In the genomic region with DNA sequence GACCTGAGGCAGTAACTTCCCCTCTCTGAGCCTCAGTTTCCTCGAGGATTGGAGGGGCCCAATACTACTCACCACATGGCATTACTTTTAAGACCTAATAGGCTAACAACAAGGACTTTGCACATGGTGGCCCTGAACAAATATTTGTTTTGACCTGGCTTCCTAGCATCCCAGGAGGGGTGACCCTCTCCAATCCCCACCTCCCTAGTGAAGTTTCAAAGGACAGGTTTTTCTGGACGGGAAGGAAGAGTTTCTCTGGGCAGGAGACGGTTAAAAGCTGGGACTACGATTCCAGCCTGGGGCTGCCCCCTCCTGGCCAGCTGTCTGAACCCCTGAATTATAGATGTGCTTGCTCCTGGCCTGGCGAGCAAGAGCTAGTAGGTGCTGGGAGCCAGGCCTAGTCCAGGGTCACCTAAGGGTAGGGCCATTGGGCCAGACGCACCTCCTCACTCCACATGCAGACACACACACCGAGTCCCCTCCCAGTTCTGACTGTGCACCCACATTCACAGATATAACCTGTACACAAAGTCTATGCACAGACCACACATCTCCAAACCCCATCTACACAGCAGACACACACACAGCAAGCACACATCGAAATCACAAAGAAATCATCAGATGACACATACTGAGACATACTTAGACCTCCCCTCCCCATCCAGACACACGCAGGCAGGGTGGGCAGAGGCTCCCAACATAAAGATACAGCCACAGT, we compare ENCODE assay signal across 10 cellular contexts. TPM values are rescaled to one million over a fixed set of nuclear protein-coding genes. Genes with fewer than 3 reads are reported as not detected.
A peak's percentile ranks its signal among the peaks of the same experiment; 100 is the strongest.
DNase-seq lines count a peak whose midpoint lies in the region; ATAC-seq and TF ChIP-seq lines count a peak whose summit lies in the region.
"Had no signal": no experiment of that assay in that cellular context is flagged by ENCODE, and none has a peak within 500 bp of the region (broad histone marks: within the 10 kb centered on the region; RNA-seq: fewer than 3 reads in every experiment).

No MANE protein-coding gene starts in this region.

- CTCF ChIA-PET in IMR-90 (lab: Yijun Ruan, JAX), result no interaction called here

- peak overlapping the region; percentile 47 for H2AFZ ChIP-seq in IMR-90 (replicated peaks; ENCODE audit: low read length, poor library complexity)
- H2AFZ ChIP-seq: parathyroid adenoma had no signal

- H4K8ac ChIP-seq in IMR-90 (ENCODE audit: low read depth in 2 of 2, low read length in 2 of 2), result no peak overlapping the region; a peak in 1 of 4 replicates

- WGBS in IMR-90 (ENCODE audit: extremely low coverage in 2 of 2, insufficient read length in 1 of 2), 2 experiments, result 39% methylated on average over 3 of the region's 9 CpGs; no CpG with 5 or more reads in 1 of the 2 experiments

- no peaks in the 10 kb centered on the region; the same call in none of the 2 replicates for H3K27me3 ChIP-seq in GM06990 (replicated peaks; ENCODE audit: control insufficient read depth, insufficient read depth, low read length)
- H3K27me3 ChIP-seq in IMR-90 (ENCODE audit: control insufficient read depth, insufficient read depth, low read length), result peaks cover 4% of the 10 kb centered on the region; the same call in 1 of the 2 replicates

- H3K27ac ChIP-seq in IMR-90 (ENCODE audit: insufficient read depth, low read length), result no peak overlapping the region
- H3K27ac ChIP-seq: parathyroid adenoma had no signal

- H2BK120ac ChIP-seq in IMR-90 (ENCODE audit: low read depth, low read length), result no peak overlapping the region

- H3K4me1 ChIP-seq in IMR-90 (ENCODE audit: control insufficient read depth, insufficient read depth, low read length), result peaks cover 8% of the 10 kb centered on the region
- H3K4me1 ChIP-seq: parathyroid adenoma had no signal

- H3K4me2 ChIP-seq in IMR-90 (ENCODE audit: low read depth, low read length), result no peak overlapping the region

- H3K27ac Mint-ChIP-seq in natural killer cell, result no peak overlapping the region

- POLR2A ChIA-PET in IMR-90 (lab: Charles Lee; ENCODE audit: unreplicated experiment), result no interaction called here

- H2BK15ac ChIP-seq in IMR-90 (ENCODE audit: low read depth, low read length), result no peak overlapping the region

- peaks cover 3% of the 10 kb centered on the region; the same call in 1 of the 2 replicates for H3K9me1 ChIP-seq in IMR-90 (ENCODE audit: insufficient read depth, low read length)

- dilution Hi-C loops in IMR-90 (cut with HindIII; ENCODE audit: low sequenced_read_pairs, unreplicated experiment), result no loop called here

- peaks cover 71 to 73% of the 10 kb centered on the region in 2 donors for H3K27me3 Mint-ChIP-seq in natural killer cell (ENCODE audit: low read depth in 2 of 2)

- peaks cover 5% of the 10 kb centered on the region for H4K20me1 ChIP-seq in IMR-90 (ENCODE audit: insufficient read depth, low read length)

- H3K36me3 ChIP-seq in GM06990 (ENCODE audit: control insufficient read depth, insufficient read depth, low read length) (no peaks in the 10 kb centered on the region), IMR-90 (ENCODE audit: control insufficient read depth, insufficient read depth, low read length) (peaks cover 4% of the 10 kb centered on the region; the same call in 1 of the 2 replicates)

- no peak overlapping the region for H4K91ac ChIP-seq in IMR-90 (ENCODE audit: insufficient read depth, low read depth, low read length)

- no peak overlapping the region for H2AK5ac ChIP-seq in IMR-90 (ENCODE audit: low read depth, low read length)

- BruUV-seq in IMR-90 (replicated peaks; lab: Mats Ljungman, UMichigan), result no TSS peak

- ATAC-seq in IMR-90 (ENCODE audit: low read depth) (no peak), natural killer cell (no peak)

- H3K9me3 ChIP-seq in IMR-90 (ENCODE audit: control insufficient read depth, insufficient read depth, low read length), result peaks cover 3% of the 10 kb centered on the region; the same call in 1 of the 2 replicates

- H3K36me3 Mint-ChIP-seq in natural killer cell, result no peaks in the 10 kb centered on the region

- no peak overlapping the region for H2BK20ac ChIP-seq in IMR-90 (ENCODE audit: low read depth, low read length)

- no peak overlapping the region for H2BK5ac ChIP-seq in IMR-90 (ENCODE audit: low read depth, low read length, poor library complexity, severe bottlenecking)

- DNase-seq in GM06990 (ENCODE audit: extremely low read depth, insufficient read length) (no peak), IMR-90 (no peak), astrocyte of the spinal cord (ENCODE audit: low read depth, low spot score) (no peak), natural killer cell (no peak), AG08395 (ENCODE audit: low spot score) (no peak), AG08396 (ENCODE audit: low spot score) (no peak)
- DNase-seq in stimulated activated CD4-positive, alpha-beta T cell treated with anti-CD3 and anti-CD28 coated beads, Interleukin-4, amount 100 ng/mL, for 1 hour, result no peak
- DNase-seq: activated CD4-positive, CD25-positive, alpha-beta regulatory T cell; NCI-H2171 had no signal

- peak; percentile 21; the same call in 1 of the 2 replicates for TF ChIP-seq RAD21 in IMR-90 (IDR thresholded peaks at IDR 0.05; ENCODE audit: low read length)

- H3K9ac ChIP-seq in IMR-90 (ENCODE audit: low read depth, low read length), result no peak overlapping the region
- H3K9ac ChIP-seq: parathyroid adenoma had no signal

- H4K5ac ChIP-seq in IMR-90 (ENCODE audit: low read depth, low read length), result no peak overlapping the region

- no peaks in the 10 kb centered on the region for H3K9me3 Mint-ChIP-seq in natural killer cell

- no peak overlapping the region; the same call in 1 of the 2 replicates for H3K23ac ChIP-seq in IMR-90 (ENCODE audit: low read depth, low read length)

- H3K14ac ChIP-seq in IMR-90 (replicated peaks; ENCODE audit: low read depth, low read length), result no peak overlapping the region

- H3K4me3 ChIP-seq in GM06990 (replicated peaks; ENCODE audit: low read depth, low read length) (no peak overlapping the region), IMR-90 (ENCODE audit: insufficient read depth, low read depth, low read length) (no peak overlapping the region), astrocyte of the spinal cord (ENCODE audit: low read depth, low read length) (no peak overlapping the region)

- H3K79me1 ChIP-seq in IMR-90 (ENCODE audit: low read depth in 1 of 2, low read length in 2 of 2), result peaks cover 3 to 13% of the 10 kb centered on the region in 2 experiments; a peak in 3 of 4 replicates

- peak overlapping the region; percentile 7 for H3K4me3 Mint-ChIP-seq in natural killer cell

- no peak for TF ChIP-seq POLR2A in IMR-90 (IDR thresholded peaks at IDR 0.05; ENCODE audit: low read depth, low read length)

- H3K4ac ChIP-seq in IMR-90 (ENCODE audit: low read depth, low read length), result no peak overlapping the region; the same call in 1 of the 2 replicates

- peaks cover 32 to 40% of the 10 kb centered on the region in 2 donors for H3K4me1 Mint-ChIP-seq in natural killer cell

- no peak overlapping the region for H3K18ac ChIP-seq in IMR-90 (ENCODE audit: low read depth, low read length)

- H2AK9ac ChIP-seq in IMR-90 (replicated peaks; ENCODE audit: low read depth, low read length, poor library complexity), result no peak overlapping the region

- intact Hi-C loops in IMR-90 (cut with micrococcal nuclease), result no loop called here
- intact Hi-C loops in natural killer cell (cut with micrococcal nuclease), result loop anchor here (2.0 kb wide), 1 partner anchor 99 kb away; no protein-coding TSS in a partner anchor

- no peak overlapping the region for H3K56ac ChIP-seq in IMR-90 (ENCODE audit: extremely low read depth, insufficient read depth, low read length)

- in situ Hi-C loops in IMR-90 (cut with MboI; ENCODE audit: low sequenced_read_pairs) (loop anchor here (5.0 kb wide), 1 partner anchor 137 kb away; no protein-coding TSS in a partner anchor), astrocyte of the spinal cord (cut with HindIII; ENCODE audit: low sequenced_read_pairs) (no loop called here)

- TF ChIP-seq CTCF in GM06990 (IDR thresholded peaks at IDR 0.05; ENCODE audit: insufficient read depth, low read length, poor library complexity, severe bottlenecking), result peak; percentile 43
- TF ChIP-seq CTCF in IMR-90 (conservative IDR thresholded peaks at IDR 0.05; ENCODE audit: low read depth, low read length), result peak; percentile 31
- TF ChIP-seq CTCF in astrocyte of the spinal cord (IDR thresholded peaks at IDR 0.05; ENCODE audit: low read depth, low read length), result peak; percentile 37
- no peak for TF ChIP-seq CTCF in natural killer cell (IDR thresholded peaks at IDR 0.05)

TF ChIP-seq in IMR-90, 13 proteins besides CTCF, POLR2A, EP300 and RAD21:
- no peak for TF ChIP-seq CEBPB (IDR thresholded peaks at IDR 0.05; ENCODE audit: low read depth, low read length)
- no peak for TF ChIP-seq RCOR1 (IDR thresholded peaks at IDR 0.05; ENCODE audit: insufficient replicate concordance, low read length)
- TF ChIP-seq, protein P1, sequence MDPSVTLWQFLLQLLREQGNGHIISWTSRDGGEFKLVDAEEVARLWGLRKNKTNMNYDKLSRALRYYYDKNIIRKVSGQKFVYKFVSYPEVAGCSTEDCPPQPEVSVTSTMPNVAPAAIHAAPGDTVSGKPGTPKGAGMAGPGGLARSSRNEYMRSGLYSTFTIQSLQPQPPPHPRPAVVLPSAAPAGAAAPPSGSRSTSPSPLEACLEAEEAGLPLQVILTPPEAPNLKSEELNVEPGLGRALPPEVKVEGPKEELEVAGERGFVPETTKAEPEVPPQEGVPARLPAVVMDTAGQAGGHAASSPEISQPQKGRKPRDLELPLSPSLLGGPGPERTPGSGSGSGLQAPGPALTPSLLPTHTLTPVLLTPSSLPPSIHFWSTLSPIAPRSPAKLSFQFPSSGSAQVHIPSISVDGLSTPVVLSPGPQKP (IDR thresholded peaks at IDR 0.05; ENCODE audit: borderline replicate concordance, low read depth, low read length), result no peak
- TF ChIP-seq MXI1 (IDR thresholded peaks at IDR 0.05; ENCODE audit: borderline replicate concordance, low read depth, low read length), result no peak
- TF ChIP-seq FOS (IDR thresholded peaks at IDR 0.05; ENCODE audit: low read depth, low read length), result no peak
- no peak for TF ChIP-seq BHLHE40 (IDR thresholded peaks at IDR 0.05; ENCODE audit: low read depth, low read length)
- no peak for TF ChIP-seq MAFK (IDR thresholded peaks at IDR 0.05; ENCODE audit: low read depth, low read length)
- no peak for TF ChIP-seq SMC3 (IDR thresholded peaks at IDR 0.05; ENCODE audit: low read depth, low read length)
- TF ChIP-seq CHD1 (IDR thresholded peaks at IDR 0.05; ENCODE audit: low read depth, low read length), result no peak

RNA-seq across cellular contexts. Expression of a gene that starts 2.7 kb away (rescaled TPM):
- total RNA-seq in IMR-90 (2012; rRNA removed), result 1.1 and 1.3 TPM in 2 replicates
- polyA plus RNA-seq in IMR-90 (2012; rRNA removed), result 2.5 and 3.6 TPM in 2 replicates
- 2.0 and 3.7 TPM in 2 replicates for polyA plus RNA-seq in IMR-90 (2012; cell fraction: cytosol; rRNA removed)
- polyA plus RNA-seq in IMR-90 (2012; cell fraction: nucleus; rRNA removed; ENCODE audit: low replicate concordance), result 17.3 and 24.8 TPM in 2 replicates
- not detected for total RNA-seq in natural killer cell

RNA-seq across cellular contexts. Expression of a gene that starts 22.6 kb away (rescaled TPM):
- 159 and 172 TPM in 2 replicates for total RNA-seq in IMR-90 (2012; rRNA removed)
- polyA plus RNA-seq in IMR-90 (2012; rRNA removed), result 115 and 116 TPM in 2 replicates
- polyA plus RNA-seq in IMR-90 (2012; cell fraction: cytosol; rRNA removed), result 45.8 and 62.6 TPM in 2 replicates
- 22.3 and 88.0 TPM in 2 replicates for polyA plus RNA-seq in IMR-90 (2012; cell fraction: nucleus; rRNA removed; ENCODE audit: low replicate concordance)
- total RNA-seq in natural killer cell, result 10 to 100 TPM; 71.9 to 93.1 (median 79.8) TPM
